Comparison of ENCODE assay signal across 27 cellular contexts in genomic region chr22:46696225-46696518, GRCh38. TPM values are rescaled to one million over a fixed set of nuclear protein-coding genes. Genes with fewer than 3 reads are reported as not detected.
A peak's percentile ranks its signal among the peaks of the same experiment; 100 is the strongest.
DNase-seq lines count a peak whose midpoint lies in the region; ATAC-seq and TF ChIP-seq lines count a peak whose summit lies in the region.
"Had no signal": no experiment of that assay in that cellular context is flagged by ENCODE, and none has a peak within 500 bp of the region (broad histone marks: within the 10 kb centered on the region; RNA-seq: fewer than 3 reads in every experiment).

No MANE protein-coding gene starts in this region.

- H3K4me1 ChIP-seq in heart left ventricle (no peaks in the 10 kb centered on the region), right atrium auricular region (no peaks in the 10 kb centered on the region), left lung (no peaks in the 10 kb centered on the region), spleen (no peaks in the 10 kb centered on the region)
- H3K4me1 ChIP-seq: heart right ventricle, parathyroid adenoma, right lobe of liver, uterus had no signal

- TF ChIP-seq CTCF in heart left ventricle (IDR thresholded peaks at IDR 0.05) (no peak), right atrium auricular region (IDR thresholded peaks at IDR 0.05) (no peak), left lung (IDR thresholded peaks at IDR 0.05) (no peak), spleen (IDR thresholded peaks at IDR 0.05 in 8 of 11, conservative IDR thresholded peaks at IDR 0.05 in 3 of 11) (no peak)

- TF ChIP-seq POLR2A in heart left ventricle (IDR thresholded peaks at IDR 0.05) (no peak), spleen (IDR thresholded peaks at IDR 0.05) (no peak)

- WGBS in heart left ventricle, 4 donors: 79 to 93% (median 81%) methylated on average over 5 to 11 of the region's 11 CpGs
- WGBS in spleen, 5 donors: 87 to 100% (median 91%) methylated on average over 5 to 11 of the region's 11 CpGs

- H3K27ac ChIP-seq in heart left ventricle (no peak overlapping the region), right atrium auricular region (no peak overlapping the region), left lung (no peak overlapping the region), spleen (no peak overlapping the region)
- H3K27ac ChIP-seq: heart right ventricle, parathyroid adenoma, right lobe of liver, uterus had no signal

- no peaks in the 10 kb centered on the region for H3K9me3 ChIP-seq in heart left ventricle
- no peaks in the 10 kb centered on the region for H3K9me3 ChIP-seq in right atrium auricular region
- no peaks in the 10 kb centered on the region for H3K9me3 ChIP-seq in left lung
- no peaks in the 10 kb centered on the region for H3K9me3 ChIP-seq in spleen
- H3K9me3 ChIP-seq: heart right ventricle, right lobe of liver, uterus had no signal

- H3K36me3 ChIP-seq in heart left ventricle (peaks cover 2 to 100% (median 98%) of the 10 kb centered on the region in 9 donors), right atrium auricular region (peaks cover 98% of the 10 kb centered on the region), left lung (peaks cover 0 to 100% of the 10 kb centered on the region in 2 donors), spleen (peaks cover 11 to 100% (median 97%) of the 10 kb centered on the region in 6 donors)
- H3K36me3 ChIP-seq: uterus had no signal

- H3K4me3 ChIP-seq in heart left ventricle (no peak overlapping the region), right atrium auricular region (no peak overlapping the region), left lung (no peak overlapping the region), spleen (no peak overlapping the region)
- H3K4me3 ChIP-seq: heart right ventricle, right lobe of liver, uterus had no signal

- ATAC-seq in heart left ventricle (peak in 3 of 4 donors; percentile 2 to 8 (median 8)), left lung (peak; percentile 60), HG02610 (IDR thresholded peaks at IDR 0.05; ENCODE audit: unreplicated experiment) (no peak)
- ATAC-seq: left lobe of liver had no signal

- no peaks in the 10 kb centered on the region for H3K27me3 ChIP-seq in heart left ventricle
- H3K27me3 ChIP-seq in right atrium auricular region: no peaks in the 10 kb centered on the region
- H3K27me3 ChIP-seq in left lung: no peaks in the 10 kb centered on the region
- no peaks in the 10 kb centered on the region for H3K27me3 ChIP-seq in spleen (replicated peaks in 1 of 7)
- H3K27me3 ChIP-seq: heart right ventricle, right lobe of liver, uterus had no signal

- DNase-seq in heart left ventricle (no peak), right atrium auricular region (ENCODE audit: low spot score) (no peak), NCI-H69 (lab: John Stamatoyannopoulos, UW) (peak; percentile 7), left lung (peak in 1 of 2 donors; percentile 74), NCI-H446 treated with DMSO at 0.1 percent for 48 hours (lab: John Stamatoyannopoulos, UW) (no peak), spleen (no peak)
- DNase-seq: activated CD4-positive, alpha-beta T cell treated with anti-CD3 and anti-CD28 coated beads for 1 hour; activated CD8-positive, alpha-beta memory T cell treated with anti-CD3 and anti-CD28 coated beads for 24 hours; activated naive CD4-positive, alpha-beta T cell treated with Interleukin-2 at 50 U/mL for 16 hours; activated T-cell treated with anti-CD3 and anti-CD28 coated beads, Interleukin-2, amount 50 U/mL, for 48 hours; anterior cingulate cortex; caudate nucleus; CD4-positive, CD25-positive, alpha-beta regulatory T cell; GF-D8; HCEC 1CT; heart right ventricle; MM.1S; NCI-H187; NCI-H748 treated with DMSO at 0.1 percent for 48 hours; right lobe of liver; stimulated activated CD8-positive, alpha-beta memory T cell treated with anti-CD3 and anti-CD28 coated beads, Interleukin-4, amount 100 ng/mL, for 48 hours; substantia nigra; T-helper 1 cell; uterus had no signal

- intact Hi-C loops in heart left ventricle (cut with DNase I) (loop anchor here in 1 of 10 donors (10.0 kb wide), 1 partner anchor 341 kb away; no protein-coding TSS in a partner anchor), left lung (cut with DNase I) (no loop called here), spleen (cut with DNase I; ENCODE audit: low total_unique reads) (no loop called here)

RNA-seq across cellular contexts. Expression of gene CERK, which starts 41.9 kb away (rescaled TPM):
- total RNA-seq in heart left ventricle (100 to 1,000 TPM in 1 of 9 donors, 10 to 100 TPM in 8; 52.6 to 125 (median 72.3) TPM), right atrium auricular region (10 to 100 TPM; 46.0 to 59.8 TPM), left lung (10 to 100 TPM; 25.0 to 34.1 TPM), spleen (10 to 100 TPM; 31.3 to 47.1 (median 40.6) TPM)
- polyA plus RNA-seq in heart left ventricle (100 to 1,000 TPM in 1 of 2 donors, 10 to 100 TPM in 1; 17.8 to 114 TPM), spleen (10 to 100 TPM; 13.7 to 17.1 (median 14.5) TPM)
